Comparison of ENCODE assay signal across 9 cellular contexts in genomic region chr21:45982256-45982757, GRCh38. TPM values are rescaled to one million over a fixed set of nuclear protein-coding genes. Genes with fewer than 3 reads are reported as not detected.
DNase-seq lines count a peak whose midpoint lies in the region; ATAC-seq, FAIRE-seq and TF ChIP-seq lines count a peak whose summit lies in the region.
"Had no signal": no experiment of that assay in that cellular context is flagged by ENCODE, and none has a peak within 500 bp of the region (broad histone marks: within the 10 kb centered on the region; RNA-seq: fewer than 3 reads in every experiment).

No MANE protein-coding gene starts in this region.

- H3K4me3 Mint-ChIP-seq in nephron: peak overlapping the region; percentile 82 to 88 (median 87)

- H3K9me3 Mint-ChIP-seq in nephron: no peaks in the 10 kb centered on the region

- peaks cover 60% of the 10 kb centered on the region for H3K79me2 ChIP-seq in PC-3 (ENCODE audit: low read length)

- H3K36me3 Mint-ChIP-seq in nephron (ENCODE audit: low read depth): peaks cover 20% of the 10 kb centered on the region

- POLR2A ChIA-PET in PC-3 (lab: Charles Lee; ENCODE audit: unreplicated experiment): no interaction called here

- H3K9ac ChIP-seq in PC-3 (ENCODE audit: low read length): peak overlapping the region; percentile 98

- 0 out of 2 replicates have a peak, but pooled peaks have one; percentile 1 for ATAC-seq in PC-3
- ATAC-seq in GM18867 (IDR thresholded peaks at IDR 0.05; ENCODE audit: unreplicated experiment): no peak

- peaks cover 44% of the 10 kb centered on the region for H3K4me1 ChIP-seq in PC-3 (ENCODE audit: insufficient read depth, low read length)

- H3K27ac Mint-ChIP-seq in nephron: peak overlapping the region in 1 of 3 experiments; percentile 74

- DNase-seq in AG10803 (ENCODE audit: low read depth) (no peak), PC-3 (peak; percentile 18), epithelial cell of proximal tubule (ENCODE audit: low read depth) (no peak), SK-N-DZ (ENCODE audit: low spot score) (no peak), DMS114 treated with DMSO at 0.1 percent for 48 hours (lab: John Stamatoyannopoulos, UW; ENCODE audit: unreplicated experiment) (no peak), urothelium cell line (ENCODE audit: low spot score) (no peak)

- H3K36me3 ChIP-seq in PC-3 (ENCODE audit: low read depth, low read length): peaks cover 25% of the 10 kb centered on the region

- H3K4me2 ChIP-seq in PC-3 (ENCODE audit: low read length): peak overlapping the region; percentile 97

- H3K9me2 ChIP-seq in PC-3 (replicated peaks; ENCODE audit: low read length): no peaks in the 10 kb centered on the region

- no peaks in the 10 kb centered on the region for H3K9me3 ChIP-seq in PC-3 (ENCODE audit: low read length)

- H3K4me3 ChIP-seq in AG10803 (ENCODE audit: low read length): peak overlapping the region; percentile 96
- peak overlapping the region; percentile 88 for H3K4me3 ChIP-seq in PC-3 (ENCODE audit: low read length)
- peak overlapping the region; percentile 78 for H3K4me3 ChIP-seq in epithelial cell of proximal tubule (ENCODE audit: low read depth, low read length)

- peaks cover 15% of the 10 kb centered on the region for H3K27me3 Mint-ChIP-seq in nephron (ENCODE audit: low read depth)

- H2AFZ ChIP-seq in PC-3 (ENCODE audit: low read length): no peak overlapping the region

- peaks cover 16% of the 10 kb centered on the region for H3K4me1 Mint-ChIP-seq in nephron

- H3K27me3 ChIP-seq in PC-3 (ENCODE audit: low read length): no peaks in the 10 kb centered on the region

- H3K27ac ChIP-seq in PC-3 (ENCODE audit: low read length): peak overlapping the region; percentile 61

- H3F3A ChIP-seq in PC-3 (ENCODE audit: low read length, unreplicated experiment): peaks cover 4% of the 10 kb centered on the region

- CTCF ChIA-PET in PC-3 (lab: Charles Lee): interaction anchor here (2.0 kb wide), 1 partner anchor 9 kb away, joined by 7 read pairs; no protein-coding TSS in a partner anchor

- intact Hi-C loops in PC-3 (cut with micrococcal nuclease): loop anchor here (5.0 kb wide), 1 partner anchor 70 kb away; no protein-coding TSS in a partner anchor

- FAIRE-seq in urothelium cell line (lab: Jason Lieb, UNC): no peak
- FAIRE-seq: GM18507 had no signal

- no peak for TF ChIP-seq CTCF in AG10803 (conservative IDR thresholded peaks at IDR 0.05; ENCODE audit: low read length)
- TF ChIP-seq CTCF in PC-3 (conservative IDR thresholded peaks at IDR 0.05; ENCODE audit: low read depth, low read length): no peak
- no peak for TF ChIP-seq CTCF in epithelial cell of proximal tubule (conservative IDR thresholded peaks at IDR 0.05; ENCODE audit: low read depth, low read length)
- no peak for TF ChIP-seq CTCF in nephron (IDR thresholded peaks at IDR 0.05; ENCODE audit: unreplicated experiment in 3 of 3)

- TSS peak; percentile 38 for BruUV-seq in PC-3 (replicated peaks; lab: Mats Ljungman, UMichigan)

- H4K20me1 ChIP-seq in PC-3 (ENCODE audit: low read length): peaks cover 22% of the 10 kb centered on the region

RNA-seq across cellular contexts. Expression of gene COL6A1, which starts 0.7 kb away (rescaled TPM):
- total RNA-seq in PC-3 (2014; rRNA removed) (487 and 628 TPM in 2 replicates), epithelial cell of proximal tubule (76.9 and 135 TPM in 2 replicates)
- 58.6 and 64.7 TPM in 2 replicates for polyA plus RNA-seq in SK-N-DZ (2014; cell fraction: cytosol; rRNA removed)
- polyA plus RNA-seq in SK-N-DZ (2014; cell fraction: nucleus; rRNA removed): 367 and 476 TPM in 2 replicates
